Comparison of ENCODE assay signal across 8 cellular contexts in genomic region chr1:8423134-8423701, GRCh38.
DNase-seq lines count a peak whose midpoint lies in the region; ATAC-seq and TF ChIP-seq lines count a peak whose summit lies in the region.

No MANE protein-coding gene starts in this region.

- peaks cover 39 to 40% (median 40%) of the 10 kb centered on the region in 4 donors for H3K4me1 Mint-ChIP-seq in CD4-positive, alpha-beta memory T cell
- H3K4me1 Mint-ChIP-seq in type B pancreatic cell (ENCODE audit: unreplicated experiment): peaks cover 19% of the 10 kb centered on the region

- H2BK15ac ChIP-seq in neuronal stem cell (ENCODE audit: low read length): no peak overlapping the region

- H3K36me3 Mint-ChIP-seq in CD4-positive, alpha-beta memory T cell: peaks cover 8 to 11% of the 10 kb centered on the region in 2 donors
- peaks cover 7% of the 10 kb centered on the region for H3K36me3 Mint-ChIP-seq in type B pancreatic cell

- WGBS in HUES64: under 1% methylated on average over 38 of the region's 38 CpGs
- 0% methylated on average over 13 to 18 of the region's 38 CpGs for WGBS in esophagus squamous epithelium, 2 donors
- WGBS in neuronal stem cell (ENCODE audit: extremely low coverage in 2 of 2, insufficient read length in 2 of 2, insufficient replicate concordance in 1 of 2), 2 donors: no CpG with 5 or more reads among the region's 38 CpGs

- no peak for TF ChIP-seq CTCF in esophagus squamous epithelium (IDR thresholded peaks at IDR 0.05)
- no peak for TF ChIP-seq CTCF in type B pancreatic cell (conservative IDR thresholded peaks at IDR 0.05)

- H3K27ac ChIP-seq in CD4-positive, alpha-beta memory T cell (ENCODE audit: low read depth, low read length): peak overlapping the region; percentile 84
- H3K27ac ChIP-seq in HUES64 (ENCODE audit: low read depth, low read length): peak overlapping the region; percentile 63; the same call in 1 of the 2 replicates
- H3K27ac ChIP-seq in esophagus squamous epithelium: peak overlapping the region; percentile 98 to 100 (median 100)
- H3K27ac ChIP-seq in neuronal stem cell (replicated peaks; ENCODE audit: low read length): peak overlapping the region; percentile 97

- H2BK5ac ChIP-seq in neuronal stem cell (ENCODE audit: low read length): peak overlapping the region; percentile 91

- no peak overlapping the region for H3K23ac ChIP-seq in neuronal stem cell (ENCODE audit: low read depth, low read length, poor library complexity)

- H3K79me1 ChIP-seq in neuronal stem cell (ENCODE audit: low read depth, low read length): peaks cover 2% of the 10 kb centered on the region

- no peaks in the 10 kb centered on the region for H3K9me3 Mint-ChIP-seq in CD4-positive, alpha-beta memory T cell
- H3K9me3 Mint-ChIP-seq in type B pancreatic cell: no peaks in the 10 kb centered on the region

- no peak for TF ChIP-seq POLR2A in esophagus squamous epithelium (IDR thresholded peaks at IDR 0.05)

- H2BK120ac ChIP-seq in neuronal stem cell (ENCODE audit: low read depth, low read length): no peak overlapping the region

- H3K27ac Mint-ChIP-seq in CD4-positive, alpha-beta memory T cell: no peak overlapping the region
- no peak overlapping the region for H3K27ac Mint-ChIP-seq in type B pancreatic cell

- H3K4me3 ChIP-seq in CD4-positive, alpha-beta memory T cell (ENCODE audit: low read length in 2 of 2): peak overlapping the region; percentile 42 to 89
- H3K4me3 ChIP-seq in HUES64 (ENCODE audit: low read length): peak overlapping the region; percentile 70
- H3K4me3 ChIP-seq in esophagus squamous epithelium: peak overlapping the region; percentile 83 to 96 (median 92)
- peak overlapping the region; percentile 84 to 89 for H3K4me3 ChIP-seq in neuronal stem cell (ENCODE audit: low read length in 2 of 2)

- H3K4me3 Mint-ChIP-seq in CD4-positive, alpha-beta memory T cell: no peak overlapping the region
- no peak overlapping the region for H3K4me3 Mint-ChIP-seq in type B pancreatic cell

- CTCF ChIA-PET in CD4-positive, alpha-beta memory T cell (lab: Charles Lee; ENCODE audit: partially characterized antibody): interaction anchor here (8.5 kb wide), 1 partner anchor 14 kb away, joined by 88 read pairs; no protein-coding TSS in a partner anchor

- peaks cover 78% of the 10 kb centered on the region for H3K4me1 ChIP-seq in CD4-positive, alpha-beta memory T cell (ENCODE audit: insufficient read depth, low read length)
- H3K4me1 ChIP-seq in HUES64 (ENCODE audit: insufficient read depth, low read length) (peaks cover 58% of the 10 kb centered on the region), esophagus squamous epithelium (peaks cover 29 to 74% (median 40%) of the 10 kb centered on the region in 3 donors), neuronal stem cell (ENCODE audit: control insufficient read depth in 2 of 2, insufficient read depth in 1 of 2, low read depth in 1 of 2, low read length in 2 of 2) (peaks cover 27 to 45% of the 10 kb centered on the region in 2 donors)

- H2AK5ac ChIP-seq in neuronal stem cell (ENCODE audit: low read depth, low read length): peak overlapping the region; percentile 81

- H3K18ac ChIP-seq in neuronal stem cell (ENCODE audit: low read length): peak overlapping the region; percentile 88

- DNase-seq in CD4-positive, alpha-beta memory T cell: peak in 4 of 5 donors; percentile 38 to 61 (median 46)
- DNase-seq in activated CD8-positive, alpha-beta memory T cell treated with anti-CD3 and anti-CD28 coated beads for 48 hours (ENCODE audit: low read depth in 2 of 3, low spot score in 2 of 3): peak in 2 of 3 experiments; percentile 10 to 33
- DNase-seq in esophagus squamous epithelium (lab: John Stamatoyannopoulos, UW) (no peak), neuronal stem cell (ENCODE audit: low spot score) (no peak), HuH-7.5 (ENCODE audit: low spot score) (no peak), type B pancreatic cell (ENCODE audit: extremely low spot score, unreplicated experiment) (no peak)

- no peak overlapping the region for H3K4ac ChIP-seq in neuronal stem cell (ENCODE audit: low read length)

- no peaks in the 10 kb centered on the region for H3K27me3 ChIP-seq in CD4-positive, alpha-beta memory T cell (ENCODE audit: insufficient read depth, low read length)
- H3K27me3 ChIP-seq in HUES64 (ENCODE audit: insufficient read depth, low read length): no peaks in the 10 kb centered on the region
- no peaks in the 10 kb centered on the region for H3K27me3 ChIP-seq in esophagus squamous epithelium
- no peaks in the 10 kb centered on the region for H3K27me3 ChIP-seq in neuronal stem cell (ENCODE audit: control insufficient read depth in 3 of 3, insufficient read depth in 3 of 3, low read depth in 1 of 3, low read length in 3 of 3)

- no peaks in the 10 kb centered on the region for H3K27me3 Mint-ChIP-seq in CD4-positive, alpha-beta memory T cell
- H3K27me3 Mint-ChIP-seq in type B pancreatic cell: no peaks in the 10 kb centered on the region

- no peaks in the 10 kb centered on the region for H3K36me3 ChIP-seq in CD4-positive, alpha-beta memory T cell (ENCODE audit: insufficient read depth, low read length)
- H3K36me3 ChIP-seq in HUES64 (ENCODE audit: insufficient read depth, low read length) (peaks cover 35% of the 10 kb centered on the region), esophagus squamous epithelium (peaks cover 0 to 26% (median 2%) of the 10 kb centered on the region in 3 donors), neuronal stem cell (replicated peaks in 1 of 2; ENCODE audit: control insufficient read depth in 2 of 2, insufficient read depth in 2 of 2, low read length in 2 of 2) (peaks cover 0 to 40% of the 10 kb centered on the region in 2 donors)

- H2AFZ ChIP-seq in neuronal stem cell (ENCODE audit: low read length): peak overlapping the region; percentile 74

- H3K4me2 ChIP-seq in neuronal stem cell (ENCODE audit: insufficient read depth, low read length, poor library complexity, severe bottlenecking): peak overlapping the region; percentile 56

- no peak overlapping the region for H2BK12ac ChIP-seq in neuronal stem cell (ENCODE audit: low read length)

- intact Hi-C loops in CD4-positive, alpha-beta memory T cell (cut with micrococcal nuclease): loop anchor here (5.0 kb wide), 1 partner anchor 41 kb away; no protein-coding TSS in a partner anchor
- intact Hi-C loops in esophagus squamous epithelium (cut with DNase I): no loop called here

- peak overlapping the region; percentile 76 for H3K9ac ChIP-seq in HUES64 (ENCODE audit: low read depth, low read length)
- H3K9ac ChIP-seq in neuronal stem cell (ENCODE audit: low read depth, low read length, poor library complexity): peak overlapping the region; percentile 84

- H3K9me3 ChIP-seq in CD4-positive, alpha-beta memory T cell (ENCODE audit: control insufficient read depth in 1 of 2, low read length in 2 of 2): no peaks in the 10 kb centered on the region
- H3K9me3 ChIP-seq in HUES64 (ENCODE audit: insufficient read depth, low read depth, low read length): no peaks in the 10 kb centered on the region
- no peaks in the 10 kb centered on the region for H3K9me3 ChIP-seq in esophagus squamous epithelium
- no peaks in the 10 kb centered on the region for H3K9me3 ChIP-seq in neuronal stem cell (replicated peaks in 1 of 2; ENCODE audit: control insufficient read depth in 2 of 2, insufficient read depth in 1 of 2, low read depth in 1 of 2, low read length in 2 of 2)

- H4K91ac ChIP-seq in neuronal stem cell (ENCODE audit: low read depth, low read length, poor library complexity): no peak overlapping the region

- POLR2A ChIA-PET in CD4-positive, alpha-beta memory T cell (lab: Charles Lee; ENCODE audit: partially characterized antibody): interaction anchor here (0.7 to 7.0 kb wide), 11 partner anchors 8 to 104 kb away, joined by 3 to 60 read pairs (median 4); no protein-coding TSS in a partner anchor

- peak overlapping the region; percentile 58 for H3K14ac ChIP-seq in neuronal stem cell (ENCODE audit: low read length)

- no peak overlapping the region for H4K8ac ChIP-seq in neuronal stem cell (ENCODE audit: low read depth, low read length)

- ATAC-seq in HG03025 (IDR thresholded peaks at IDR 0.05; ENCODE audit: low FRiP score, unreplicated experiment): no peak

Comparison
In these comparisons a context has a peak if more than half of its experiments do, and no peak if none do; other contexts are left out.
1. DNase-seq: peak in CD4-positive, alpha-beta memory T cell (4 of 5) and activated CD8-positive, alpha-beta memory T cell treated with anti-CD3 and anti-CD28 coated beads for 48 hours (2 of 3); none in esophagus squamous epithelium (single experiment), neuronal stem cell (single experiment), HuH-7.5 (single experiment) and type B pancreatic cell (single experiment).
2. Peak in every context shown above with its lines, with median percentiles within 50 percentile points of each other: H3K27ac ChIP-seq and H3K4me3 ChIP-seq.